Comparison of ENCODE assay signal across 8 cellular contexts in the genomic region with DNA sequence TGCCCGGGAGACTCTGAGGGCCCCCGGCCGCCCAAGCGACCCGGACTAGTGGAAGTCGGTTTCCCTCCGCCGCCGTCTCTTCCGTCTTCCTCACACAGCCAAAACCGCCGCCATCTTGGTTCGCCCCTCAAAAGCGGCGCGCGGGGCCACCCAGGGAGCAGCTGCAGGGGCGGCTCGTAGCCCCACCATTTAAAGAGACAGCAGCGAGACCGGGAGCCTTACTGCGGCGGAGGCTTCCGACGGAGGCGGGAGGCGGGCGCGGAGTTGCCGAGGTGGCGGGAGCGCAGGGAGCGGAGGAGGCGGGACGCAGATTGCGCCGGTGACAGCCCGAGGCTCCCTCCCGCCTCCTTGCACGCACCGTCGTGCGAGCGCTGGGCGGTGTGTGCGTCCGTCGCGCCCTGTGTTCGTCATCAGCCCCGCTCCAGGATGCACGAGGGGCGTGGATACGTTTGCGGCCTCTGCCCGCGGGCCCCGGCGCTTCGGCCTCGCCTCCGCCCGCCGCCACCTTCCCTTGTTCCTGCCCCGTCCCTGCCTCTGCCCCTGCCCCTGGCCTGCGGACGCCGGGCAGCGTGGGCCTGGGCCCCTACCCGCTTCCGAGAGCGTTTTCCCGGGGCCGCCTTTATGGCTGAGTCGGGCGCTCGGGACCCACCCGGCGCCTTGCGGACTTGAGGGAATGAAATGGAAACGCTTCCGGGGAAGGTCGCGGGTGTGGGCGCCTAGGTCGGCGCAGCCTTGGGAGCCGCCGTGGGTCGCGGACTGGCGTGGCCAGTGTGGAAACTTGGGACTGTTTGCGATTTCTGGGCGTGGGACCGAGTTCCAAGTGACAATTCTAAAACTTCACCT. TPM values are rescaled to one million over a fixed set of nuclear protein-coding genes. Genes with fewer than 3 reads are reported as not detected.
DNase-seq lines count a peak whose midpoint lies in the region; ATAC-seq and TF ChIP-seq lines count a peak whose summit lies in the region.

A gene (minus strand): TSS at position 140 of the 843 bp plus-strand sequence. CDS start 663 bp downstream, outside the sequence.

- no peaks in the 10 kb centered on the region for H3K27me3 ChIP-seq in CD8-positive, alpha-beta T cell (ENCODE audit: insufficient read depth, low read length)

- peak; percentile 84 to 94 (median 91) for DNase-seq in CD8-positive, alpha-beta T cell
- DNase-seq in HS-27A (ENCODE audit: low read depth): peak; percentile 83
- DNase-seq in NK-92 (lab: John Stamatoyannopoulos, UW; ENCODE audit: unreplicated experiment): peak; percentile 40
- peak; percentile 83 to 85 for DNase-seq in activated CD8-positive, alpha-beta memory T cell treated with anti-CD3 and anti-CD28 coated beads for 1 hour (ENCODE audit: extremely low read depth in 1 of 2, low read depth in 1 of 2)
- peak; percentile 88 for DNase-seq in effector CD4-positive, alpha-beta T cell
- peak; percentile 98 for DNase-seq in lung microvascular endothelial cell (ENCODE audit: low read depth in 2 of 2)
- peak; percentile 83 to 92 (median 87) for DNase-seq in stimulated activated CD4-positive, alpha-beta T cell treated with anti-CD3 and anti-CD28 coated beads, TNF-alpha, amount 100 ng/mL, for 48 hours (ENCODE audit: low read depth in 3 of 3)

- no peaks in the 10 kb centered on the region for H3K36me3 ChIP-seq in CD8-positive, alpha-beta T cell (ENCODE audit: insufficient read depth, low read length)

- CTCF ChIA-PET in CD8-positive, alpha-beta T cell (lab: Charles Lee): no interaction called here

- no peak for TF ChIP-seq CTCF in CD8-positive, alpha-beta T cell (IDR thresholded peaks at IDR 0.05)

- peak; percentile 86 for ATAC-seq in CD8-positive, alpha-beta T cell
- peak; percentile 79 for ATAC-seq in GM19467 (IDR thresholded peaks at IDR 0.05; ENCODE audit: unreplicated experiment)

- H3K4me1 Mint-ChIP-seq in CD8-positive, alpha-beta T cell (ENCODE audit: low read depth): peaks cover 32% of the 10 kb centered on the region

- no peaks in the 10 kb centered on the region for H3K9me3 ChIP-seq in CD8-positive, alpha-beta T cell (ENCODE audit: low read length)

- peak within 1 kb of the TSS; percentile 100 for H3K27ac Mint-ChIP-seq in CD8-positive, alpha-beta T cell

- H3K4me3 ChIP-seq in CD8-positive, alpha-beta T cell (ENCODE audit: low read depth, low read length): peak within 1 kb of the TSS; percentile 48

- peaks cover 26% of the 10 kb centered on the region for H3K4me1 ChIP-seq in CD8-positive, alpha-beta T cell (ENCODE audit: insufficient read depth, low read length)

- intact Hi-C loops in CD8-positive, alpha-beta T cell (cut with DNase I, micrococcal nuclease): loop anchor here (1.0 to 5.0 kb wide), 7 partner anchors 194 to 1553 kb away; a partner anchor contains a TSS

- peak within 1 kb of the TSS; percentile 94 for H3K27ac ChIP-seq in CD8-positive, alpha-beta T cell (ENCODE audit: low read depth, low read length)

- H3K27me3 Mint-ChIP-seq in CD8-positive, alpha-beta T cell (ENCODE audit: low read depth): no peaks in the 10 kb centered on the region

- H3K36me3 Mint-ChIP-seq in CD8-positive, alpha-beta T cell: peaks cover 32% of the 10 kb centered on the region

- peak within 1 kb of the TSS; percentile 100 for H3K4me3 Mint-ChIP-seq in CD8-positive, alpha-beta T cell

- POLR2A ChIA-PET in CD8-positive, alpha-beta T cell (lab: Charles Lee): interaction anchor here (0.6 to 2.1 kb wide), 15 partner anchors 11 to 1680 kb away, joined by 3 to 11 read pairs (median 4); a partner anchor contains a TSS

- no peaks in the 10 kb centered on the region for H3K9me3 Mint-ChIP-seq in CD8-positive, alpha-beta T cell

RNA-seq across cellular contexts. Expression of the gene that starts here (rescaled TPM):
- 100 to 1,000 TPM; 279 to 285 TPM for total RNA-seq in CD8-positive, alpha-beta T cell
- 49.0 and 65.7 TPM in 2 replicates for total RNA-seq in lung microvascular endothelial cell

Comparison
In these comparisons a context has a peak if more than half of its experiments do, and no peak if none do; other contexts are left out.
1. Peak in every context shown above with its lines: DNase-seq, ATAC-seq, H3K4me3 ChIP-seq and H3K27ac ChIP-seq.
2. DNase-seq: peak in every context shown above with its lines; median percentile 98 in lung microvascular endothelial cell; 91 in CD8-positive, alpha-beta T cell; 88 in effector CD4-positive, alpha-beta T cell; 87 in stimulated activated CD4-positive, alpha-beta T cell treated with anti-CD3 and anti-CD28 coated beads, TNF-alpha, amount 100 ng/mL, for 48 hours; 84 in activated CD8-positive, alpha-beta memory T cell treated with anti-CD3 and anti-CD28 coated beads for 1 hour; 83 in HS-27A; 40 in NK-92.